Comparison of ENCODE assay signal across 18 cellular contexts in genomic region chr7:104845541-104845940, GRCh38.
"Had no signal": no experiment of that assay in that cellular context is flagged by ENCODE, and none has a peak within 500 bp of the region (broad histone marks: within the 10 kb centered on the region; RNA-seq: fewer than 3 reads in every experiment).

No MANE protein-coding gene starts in this region.

- H3K27ac ChIP-seq: brain microvascular endothelial cell, spleen, tibial artery had no signal

- DNase-seq: activated CD4-positive, alpha-beta T cell treated with anti-CD3 and anti-CD28 coated beads, Interleukin-2, amount 10 ng/mL, durations not matched to agents 7 days and 5 days; activated CD8-positive, alpha-beta memory T cell treated with anti-CD3 and anti-CD28 coated beads, Interleukin-2, amount 50 U/mL, for 48 hours; activated gamma-delta T cell; activated T-cell treated with anti-CD3 and anti-CD28 coated beads, Interleukin-2, amount 50 U/mL, for 72 hours; amniotic stem cell; brain microvascular endothelial cell; effector memory CD8-positive, alpha-beta T cell; foreskin melanocyte; left ventricle myocardium superior; mesenchymal stem cell; spleen; stimulated activated CD4-positive, alpha-beta T cell treated with anti-CD3 and anti-CD28 coated beads, Interleukin-1b, Interleukin-23, amount 100 ng/mL, for 48 hours; T-cell; T-helper 9 cell; tibial artery had no signal

- ATAC-seq: activated T-cell treated with anti-CD3 and anti-CD28 coated beads, Interleukin-2, amount 50 U/mL, for 72 hours; effector memory CD8-positive, alpha-beta T cell; left ventricle myocardium superior; natural killer cell treated with Interleukin-12 subunit alpha and Interleukin-12 subunit beta and Interleukin-15 and Interleukin-18, amount 100 ng/mL, for 72 hours; sciatic nerve; stimulated activated effector memory CD8-positive, alpha-beta T cell treated with anti-CD3 and anti-CD28 coated beads, Interleukin-12 subunit alpha, Interleukin-12 subunit beta, amount 100 ng/mL, for 72 hours; T-cell had no signal
